19 cellular contexts compared by ENCODE assay signal in genomic region chr16:73025111-73025505, GRCh38. TPM values are rescaled to one million over a fixed set of nuclear protein-coding genes. Genes with fewer than 3 reads are reported as not detected.
DNase-seq lines count a peak whose midpoint lies in the region; ATAC-seq and TF ChIP-seq lines count a peak whose summit lies in the region.
"Had no signal": no experiment of that assay in that cellular context is flagged by ENCODE, and none has a peak within 500 bp of the region (broad histone marks: within the 10 kb centered on the region; RNA-seq: fewer than 3 reads in every experiment).

No MANE protein-coding gene starts in this region.

- H3K4me3 Mint-ChIP-seq in mesothelial cell of epicardium (no peak overlapping the region), WTC11 (no peak overlapping the region)
- H3K4me3 Mint-ChIP-seq in activated CD8-positive, alpha-beta T cell treated with anti-CD3 and anti-CD28 coated beads for 36 hours, result no peak overlapping the region
- H3K4me3 Mint-ChIP-seq: B cell, GM23338 had no signal

- no peaks in the 10 kb centered on the region for H3K36me3 ChIP-seq in GM23248 (ENCODE audit: low read depth)
- H3K36me3 ChIP-seq in esophagus muscularis mucosa, result peaks cover 0 to 4% (median 0%) of the 10 kb centered on the region in 4 donors
- H3K36me3 ChIP-seq in WERI-Rb-1, result no peaks in the 10 kb centered on the region; the same call in 1 of the 2 replicates
- H3K36me3 ChIP-seq: breast epithelium had no signal

- H3K27ac ChIP-seq in GM23248 (no peak overlapping the region), esophagus muscularis mucosa (replicated peaks in 1 of 4) (peak overlapping the region; percentile 16 to 60 (median 24)), WERI-Rb-1 (no peak overlapping the region)

- peak; percentile 33 for DNase-seq in GM23248
- no peak for DNase-seq in esophagus muscularis mucosa (ENCODE audit: extremely low spot score)
- no peak for DNase-seq in mesothelial cell of epicardium (ENCODE audit: low spot score in 2 of 2, unreplicated experiment in 2 of 2)
- DNase-seq in stromal cell of bone marrow (ENCODE audit: low read depth), result peak; percentile 26
- no peak for DNase-seq in WERI-Rb-1
- no peak for DNase-seq in WTC11 (ENCODE audit: low spot score)
- DNase-seq in NCI-H748 treated with DMSO at 0.1 percent for 48 hours (lab: John Stamatoyannopoulos, UW), result no peak
- no peak for DNase-seq in activated CD8-positive, alpha-beta T cell treated with anti-CD3 and anti-CD28 coated beads for 36 hours
- DNase-seq: activated naive CD4-positive, alpha-beta T cell treated with Interleukin-2 at 50 U/mL for 16 hours; effector memory CD4-positive, alpha-beta T cell; foreskin melanocyte; MM.1S; NCI-H2081 treated with DMSO at 0.1 percent for 48 hours; NK-92 treated with Interleukin-12 subunit alpha and Interleukin-12 subunit beta, amount 100 ng/mL, for 24 hours; SHP77 treated with DMSO at 0.1 percent for 48 hours; stimulated activated CD4-positive, alpha-beta T cell treated with anti-CD3 and anti-CD28 coated beads, Interleukin-2, amount 100 ng/mL, for 24 hours had no signal

- intact Hi-C loops in esophagus muscularis mucosa (cut with DNase I), result no loop called here
- intact Hi-C loops in activated CD8-positive, alpha-beta T cell treated with anti-CD3 and anti-CD28 coated beads for 36 hours (cut with micrococcal nuclease), result no loop called here

- H3K9me3 ChIP-seq in GM23248 (ENCODE audit: low read depth) (no peaks in the 10 kb centered on the region), esophagus muscularis mucosa (no peaks in the 10 kb centered on the region), WERI-Rb-1 (ENCODE audit: severe bottlenecking) (no peaks in the 10 kb centered on the region)
- H3K9me3 ChIP-seq: breast epithelium had no signal

- POLR2A ChIA-PET in WTC11 (lab: Charles Lee), result no interaction called here
- POLR2A ChIA-PET in activated CD8-positive, alpha-beta T cell treated with anti-CD3 and anti-CD28 coated beads for 36 hours (lab: Charles Lee), result no interaction called here

- H3K27me3 Mint-ChIP-seq in mesothelial cell of epicardium (ENCODE audit: low read depth) (no peaks in the 10 kb centered on the region), WTC11 (ENCODE audit: low read depth) (peaks cover 94% of the 10 kb centered on the region)
- H3K27me3 Mint-ChIP-seq in activated CD8-positive, alpha-beta T cell treated with anti-CD3 and anti-CD28 coated beads for 36 hours, result no peaks in the 10 kb centered on the region
- H3K27me3 Mint-ChIP-seq: B cell had no signal

- H3K4me3 ChIP-seq in GM23248, result no peak overlapping the region
- no peak overlapping the region for H3K4me3 ChIP-seq in esophagus muscularis mucosa
- no peak overlapping the region for H3K4me3 ChIP-seq in WERI-Rb-1 (ENCODE audit: low read depth, low read length)
- H3K4me3 ChIP-seq: breast epithelium, GM23338 had no signal

- H3K4me1 ChIP-seq in GM23248 (ENCODE audit: insufficient read depth) (peaks cover 17% of the 10 kb centered on the region), esophagus muscularis mucosa (peaks cover 37 to 95% (median 49%) of the 10 kb centered on the region in 4 donors)
- H3K4me1 ChIP-seq: breast epithelium had no signal

- peaks cover 99% of the 10 kb centered on the region for H3K79me2 ChIP-seq in GM23248 (ENCODE audit: insufficient read depth)

- no peak for TF ChIP-seq EP300 in esophagus muscularis mucosa (IDR thresholded peaks at IDR 0.05)

- peaks cover 7% of the 10 kb centered on the region; the same call in 1 of the 2 replicates for H4K20me1 ChIP-seq in GM23248 (ENCODE audit: insufficient read depth)

- WGBS in GM23248 (ENCODE audit: low coverage in 1 of 2, low lambda C conversion rate in 2 of 2, missing lambda C conversion rate in 2 of 2), 2 experiments, result 40 to 43% methylated on average over 10 of the region's 10 CpGs
- WGBS in esophagus muscularis mucosa, result 54% methylated on average over 10 of the region's 10 CpGs

- CTCF ChIA-PET in WTC11 (lab: Charles Lee), result interaction anchor here (0.6 to 1.7 kb wide), 3 partner anchors 30 to 447 kb away, joined by 3 to 5 read pairs (median 3); no protein-coding TSS in a partner anchor
- CTCF ChIA-PET in activated CD8-positive, alpha-beta T cell treated with anti-CD3 and anti-CD28 coated beads for 36 hours (lab: Charles Lee), result no interaction called here

- no peak for TF ChIP-seq CTCF in esophagus muscularis mucosa (IDR thresholded peaks at IDR 0.05)
- no peak for TF ChIP-seq CTCF in mesothelial cell of epicardium (IDR thresholded peaks at IDR 0.05; ENCODE audit: unreplicated experiment)
- TF ChIP-seq CTCF in WERI-Rb-1 (IDR thresholded peaks at IDR 0.05; ENCODE audit: low read depth, low read length), result no peak
- TF ChIP-seq CTCF in WTC11 (IDR thresholded peaks at IDR 0.05), result no peak
- no peak for TF ChIP-seq CTCF in activated CD8-positive, alpha-beta T cell treated with anti-CD3 and anti-CD28 coated beads for 36 hours (IDR thresholded peaks at IDR 0.05)

- no peaks in the 10 kb centered on the region for H3K27me3 ChIP-seq in GM23248 (replicated peaks; ENCODE audit: insufficient read depth)
- H3K27me3 ChIP-seq in esophagus muscularis mucosa, result no peaks in the 10 kb centered on the region
- H3K27me3 ChIP-seq in WERI-Rb-1 (ENCODE audit: insufficient read depth, low read depth, severe bottlenecking), result no peaks in the 10 kb centered on the region
- H3K27me3 ChIP-seq: breast epithelium had no signal

- no peaks in the 10 kb centered on the region for H3K36me3 Mint-ChIP-seq in mesothelial cell of epicardium
- H3K36me3 Mint-ChIP-seq in WTC11, result no peaks in the 10 kb centered on the region
- no peaks in the 10 kb centered on the region for H3K36me3 Mint-ChIP-seq in activated CD8-positive, alpha-beta T cell treated with anti-CD3 and anti-CD28 coated beads for 36 hours (ENCODE audit: low read depth)

- TF ChIP-seq POLR2A in esophagus muscularis mucosa (IDR thresholded peaks at IDR 0.05; ENCODE audit: low read depth), result no peak

- H3K4me1 Mint-ChIP-seq in mesothelial cell of epicardium (peaks cover 73% of the 10 kb centered on the region), WTC11 (peaks cover 27% of the 10 kb centered on the region)
- H3K4me1 Mint-ChIP-seq in activated CD8-positive, alpha-beta T cell treated with anti-CD3 and anti-CD28 coated beads for 36 hours (ENCODE audit: low read depth), result no peaks in the 10 kb centered on the region
- H3K4me1 Mint-ChIP-seq: B cell had no signal

- H3F3A ChIP-seq in GM23248 (ENCODE audit: insufficient read depth), result peaks cover 11% of the 10 kb centered on the region

- H2AFZ ChIP-seq in GM23248, result no peak overlapping the region
- H2AFZ ChIP-seq: GM23338 had no signal

- no peaks in the 10 kb centered on the region for H3K9me2 ChIP-seq in GM23248 (ENCODE audit: insufficient read depth)

- no peaks in the 10 kb centered on the region for H3K9me3 Mint-ChIP-seq in mesothelial cell of epicardium
- H3K9me3 Mint-ChIP-seq in WTC11, result no peaks in the 10 kb centered on the region
- H3K9me3 Mint-ChIP-seq in activated CD8-positive, alpha-beta T cell treated with anti-CD3 and anti-CD28 coated beads for 36 hours, result no peaks in the 10 kb centered on the region
- H3K9me3 Mint-ChIP-seq: GM23338 had no signal

- peak overlapping the region; percentile 85 for H3K27ac Mint-ChIP-seq in mesothelial cell of epicardium
- no peak overlapping the region for H3K27ac Mint-ChIP-seq in WTC11
- H3K27ac Mint-ChIP-seq in activated CD8-positive, alpha-beta T cell treated with anti-CD3 and anti-CD28 coated beads for 36 hours, result no peak overlapping the region
- H3K27ac Mint-ChIP-seq: B cell, GM23338 had no signal

- no peak overlapping the region for H3K4me2 ChIP-seq in GM23248 (ENCODE audit: unreplicated experiment)
- H3K4me2 ChIP-seq: GM23338 had no signal

- in situ Hi-C loops in GM23248 (cut with MboI), result no loop called here

- H3K9ac ChIP-seq in GM23248, result no peak overlapping the region

- no peak for ATAC-seq in WTC11
- no peak for ATAC-seq in activated CD8-positive, alpha-beta T cell treated with anti-CD3 and anti-CD28 coated beads for 36 hours

TF ChIP-seq in WTC11, 78 proteins besides CTCF, POLR2A, EP300 and RAD21 (continues in another document):
- TF ChIP-seq SP1 (CRISPR knock-in tag; conservative IDR thresholded peaks at IDR 0.05) (no peak), AR (CRISPR knock-in tag; IDR thresholded peaks at IDR 0.05) (no peak), ZNF121 (CRISPR knock-in tag; IDR thresholded peaks at IDR 0.05) (no peak), ESRRA (CRISPR knock-in tag; IDR thresholded peaks at IDR 0.05; ENCODE audit: borderline replicate concordance) (no peak), TEAD4 (CRISPR knock-in tag; IDR thresholded peaks at IDR 0.05) (no peak), NR2C2 (CRISPR knock-in tag; IDR thresholded peaks at IDR 0.05) (no peak), ZMAT4 (CRISPR knock-in tag; IDR thresholded peaks at IDR 0.05) (no peak)

RNA-seq across cellular contexts. Expression of gene ZFHX3, which starts 22.8 kb away (rescaled TPM):
- 2.7 and 3.9 TPM in 2 replicates for total RNA-seq in GM23248 (2014; rRNA removed; shearing (Covaris generic))
- 2.8 and 2.9 TPM in 2 replicates for polyA plus RNA-seq in GM23248 (2016; fragmentation: Nextera tagmentation; extraction: Ambion mirVana)
- 10 to 100 TPM; 25.7 to 53.0 (median 30.6) TPM for total RNA-seq in esophagus muscularis mucosa
- 63.8 to 68.1 TPM (median 67.1 TPM) in 3 replicates for total RNA-seq in mesothelial cell of epicardium
- total RNA-seq in WTC11 (2021), result 2.7 to 5.7 TPM (median 3.1 TPM) in 3 replicates
- total RNA-seq in activated CD8-positive, alpha-beta T cell treated with anti-CD3 and anti-CD28 coated beads for 36 hours, result under 1 TPM; 0.16 to 0.25 TPM

Comparison
In these comparisons a context has a peak if more than half of its experiments do, and no peak if none do; other contexts are left out.
1. DNase-seq: peak in GM23248 (single experiment) and stromal cell of bone marrow (single experiment); none in esophagus muscularis mucosa (single experiment), mesothelial cell of epicardium (0 of 2), WERI-Rb-1 (single experiment), WTC11 (single experiment), NCI-H748 treated with DMSO at 0.1 percent for 48 hours (single experiment) and activated CD8-positive, alpha-beta T cell treated with anti-CD3 and anti-CD28 coated beads for 36 hours (single experiment).
2. H3K27ac ChIP-seq: peak in esophagus muscularis mucosa (4 of 4); none in GM23248 (single experiment) and WERI-Rb-1 (single experiment).